ENCODE assay signal across 31 cellular contexts in genomic region chr9:137107312-137107921, GRCh38. TPM values are rescaled to one million over a fixed set of nuclear protein-coding genes. Genes with fewer than 3 reads are reported as not detected.
"Had no signal": no experiment of that assay in that cellular context is flagged by ENCODE, and none has a peak within 500 bp of the region (broad histone marks: within the 10 kb centered on the region; RNA-seq: fewer than 3 reads in every experiment).

No MANE protein-coding gene starts in this region.

- H3K4me2 ChIP-seq: smooth muscle cell had no signal

- H3K9me3 ChIP-seq: colonic mucosa, gastrocnemius medialis, neutrophil, ovary, prostate gland, testis, transverse colon had no signal

- H3K36me3 ChIP-seq: colonic mucosa, ovary had no signal

- DNase-seq: activated CD4-positive, alpha-beta memory T cell treated with anti-CD3 and anti-CD28 coated beads for 36 hours; activated CD4-positive, alpha-beta T cell treated with anti-CD3 and anti-CD28 coated beads, Interleukin-2, amount 10 ng/mL, durations not matched to agents 24 days and 14 days; activated CD4-positive, CD25-positive, alpha-beta regulatory T cell treated with anti-CD3 and anti-CD28 coated beads, Interleukin-2, amount 50 U/mL, for 72 hours; activated CD8-positive, alpha-beta memory T cell treated with anti-CD3 and anti-CD28 coated beads, Interleukin-2, amount 50 U/mL, for 4 hours; activated effector memory CD4-positive, alpha-beta T cell treated with anti-CD3 and anti-CD28 coated beads, Interleukin-2, amount 50 U/mL, for 16 hours; activated naive CD4-positive, alpha-beta T cell treated with anti-CD3 and anti-CD28 coated beads, Interleukin-2, amount 10 ng/mL, durations not matched to agents 7 days and 5 days; activated T-cell treated with anti-CD3 and anti-CD28 coated beads, Interleukin-2, amount 50 U/mL, for 1 hour; cerebellar nuclear complex; colonic mucosa; dorsolateral prefrontal cortex; effector memory CD4-positive, alpha-beta T cell; gastrocnemius medialis; glutamatergic neuron; hippocampal formation; left cardiac atrium; mammary epithelial cell; ovary; retina; stimulated activated CD4-positive, alpha-beta T cell treated with anti-CD3 and anti-CD28 coated beads, Interleukin-1b, Interleukin-23, amount 100 ng/mL, for 48 hours; stimulated activated naive CD4-positive, alpha-beta T cell; T-helper 17 cell; T1000; testis; transverse colon had no signal

- H3K4me1 ChIP-seq: colonic mucosa, gastrocnemius medialis, prostate gland, testis, transverse colon had no signal

- H3K27me3 ChIP-seq: colonic mucosa, dorsolateral prefrontal cortex, gastrocnemius medialis, neutrophil, ovary, testis, transverse colon had no signal

- FAIRE-seq: bronchial epithelial cell, keratinocyte had no signal

- H3K4me3 ChIP-seq: colonic mucosa, dorsolateral prefrontal cortex, gastrocnemius medialis, ovary, prostate gland, smooth muscle cell, testis, transverse colon had no signal

- ATAC-seq: gastrocnemius medialis, left cardiac atrium, T-helper 17 cell had no signal

- H3K27ac ChIP-seq: colonic mucosa, gastrocnemius medialis, neutrophil, ovary, prostate gland, testis, transverse colon had no signal

RNA-seq across cellular contexts. Expression of gene GRIN1, which starts 31.5 kb away (rescaled TPM):
- total RNA-seq: activated CD4-positive, alpha-beta memory T cell treated with anti-CD3 and anti-CD28 coated beads for 36 hours; activated CD4-positive, alpha-beta T cell treated with anti-CD3 and anti-CD28 coated beads, Interleukin-2, amount 10 ng/mL, durations not matched to agents 24 days and 14 days; epithelial cell of proximal tubule; gastrocnemius medialis; left cardiac atrium; liver; smooth muscle cell; T-helper 17 cell had no signal
- polyA plus RNA-seq: ovary, smooth muscle cell had no signal
